In the genomic region with DNA sequence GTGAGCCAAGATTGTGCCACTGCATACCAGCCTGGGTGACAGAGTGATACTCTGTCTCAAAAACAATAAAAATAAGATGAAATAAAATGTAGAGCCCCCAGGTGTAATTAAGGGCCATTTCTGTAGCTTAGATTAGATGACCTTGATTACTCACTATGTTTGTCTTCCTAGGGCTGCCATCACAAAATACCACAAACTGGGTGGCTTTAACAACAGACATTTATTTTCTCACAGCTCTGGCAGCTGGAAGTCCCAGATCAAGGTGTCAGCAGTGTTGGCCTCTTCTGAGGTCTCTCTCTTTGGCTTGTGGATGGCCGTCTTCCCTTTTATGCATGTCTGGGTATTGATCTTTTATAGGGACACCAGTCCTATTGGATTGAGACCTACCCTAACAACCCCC, we compare ENCODE assay signal across 29 cellular contexts.
"Had no signal": no experiment of that assay in that cellular context is flagged by ENCODE, and none has a peak within 500 bp of the region (broad histone marks: within the 10 kb centered on the region; RNA-seq: fewer than 3 reads in every experiment).

No MANE protein-coding gene starts in this region.

- H3K27ac Mint-ChIP-seq: activated B cell treated with CpG ODN at 0.5 μM for 24 hours; activated CD4-positive, alpha-beta T cell treated with anti-CD3 and anti-CD28 coated beads, Interleukin-2, amount 10 ng/mL, durations not matched to agents 7 days and 5 days; activated CD8-positive, alpha-beta T cell treated with anti-CD3 and anti-CD28 coated beads for 36 hours; activated naive CD4-positive, alpha-beta T cell treated with anti-CD3 and anti-CD28 coated beads, Interleukin-2, amount 10 ng/mL, durations not matched to agents 7 days and 5 days; activated naive CD4-positive, alpha-beta T cell treated with anti-CD3 and anti-CD28 coated beads, Interleukin-2, amount 50 U/mL, for 72 hours; activated naive CD8-positive, alpha-beta T cell treated with anti-CD3 and anti-CD28 coated beads, Interleukin-2, amount 10 ng/mL, durations not matched to agents 7 days and 5 days; brain; dendritic cell treated with granulocyte-macrophage colony-stimulating factor and Interleukin-4, amounts not matched to agents 40 ng/mL and 50 ng/mL, for 4 days; endodermal cell; T-cell; T-helper 1 cell treated with Interleukin-12 subunit alpha and Interleukin-12 subunit beta and Interleukin-4 antibody, amounts not matched to agents 30 μg/mL and 1 μg/mL, for 36 hours had no signal

- H3K9me3 Mint-ChIP-seq: activated B cell treated with CpG ODN at 0.5 μM for 24 hours; activated CD4-positive, alpha-beta T cell treated with anti-CD3 and anti-CD28 coated beads, Interleukin-2, amount 10 ng/mL, durations not matched to agents 7 days and 5 days; activated CD8-positive, alpha-beta T cell treated with anti-CD3 and anti-CD28 coated beads for 36 hours; activated naive CD4-positive, alpha-beta T cell treated with anti-CD3 and anti-CD28 coated beads, Interleukin-2, amount 10 ng/mL, durations not matched to agents 7 days and 5 days; activated naive CD4-positive, alpha-beta T cell treated with anti-CD3 and anti-CD28 coated beads, Interleukin-2, amount 50 U/mL, for 72 hours; activated naive CD8-positive, alpha-beta T cell treated with anti-CD3 and anti-CD28 coated beads, Interleukin-2, amount 10 ng/mL, durations not matched to agents 7 days and 5 days; dendritic cell treated with granulocyte-macrophage colony-stimulating factor and Interleukin-4, amounts not matched to agents 40 ng/mL and 50 ng/mL, for 4 days; endodermal cell; T-cell; T-helper 1 cell treated with Interleukin-12 subunit alpha and Interleukin-12 subunit beta and Interleukin-4 antibody, amounts not matched to agents 30 μg/mL and 1 μg/mL, for 36 hours had no signal

- H3K4me3 Mint-ChIP-seq: activated B cell treated with CpG ODN at 0.5 μM for 24 hours; activated CD4-positive, alpha-beta T cell treated with anti-CD3 and anti-CD28 coated beads, Interleukin-2, amount 10 ng/mL, durations not matched to agents 7 days and 5 days; activated CD8-positive, alpha-beta T cell treated with anti-CD3 and anti-CD28 coated beads for 36 hours; activated naive CD4-positive, alpha-beta T cell treated with anti-CD3 and anti-CD28 coated beads, Interleukin-2, amount 10 ng/mL, durations not matched to agents 7 days and 5 days; activated naive CD8-positive, alpha-beta T cell treated with anti-CD3 and anti-CD28 coated beads, Interleukin-2, amount 10 ng/mL, durations not matched to agents 7 days and 5 days; brain; dendritic cell treated with granulocyte-macrophage colony-stimulating factor and Interleukin-4, amounts not matched to agents 40 ng/mL and 50 ng/mL, for 4 days; endodermal cell; T-cell; T-helper 1 cell treated with Interleukin-12 subunit alpha and Interleukin-12 subunit beta and Interleukin-4 antibody, amounts not matched to agents 30 μg/mL and 1 μg/mL, for 36 hours had no signal

- ATAC-seq: activated CD8-positive, alpha-beta T cell treated with anti-CD3 and anti-CD28 coated beads for 36 hours; activated naive CD4-positive, alpha-beta T cell treated with anti-CD3 and anti-CD28 coated beads, Interleukin-2, amount 50 U/mL, for 72 hours; esophagus mucosa; foreskin keratinocyte; gastrocnemius medialis; heart left ventricle; T-cell had no signal

- DNase-seq: activated B cell treated with CpG ODN at 0.5 μM for 24 hours; activated CD4-positive, alpha-beta T cell treated with anti-CD3 and anti-CD28 coated beads for 4 hours; activated CD4-positive, alpha-beta T cell treated with anti-CD3 and anti-CD28 coated beads, Interleukin-2, amount 10 ng/mL, durations not matched to agents 7 days and 5 days; activated CD4-positive, alpha-beta T cell treated with anti-CD3 and anti-CD28 coated beads, Interleukin-2, amount 50 U/mL, for 4 hours; activated CD4-positive, CD25-positive, alpha-beta regulatory T cell treated with anti-CD3 and anti-CD28 coated beads, Interleukin-2, amount 50 U/mL, for 72 hours; activated CD8-positive, alpha-beta memory T cell treated with anti-CD3 and anti-CD28 coated beads for 24 hours; activated CD8-positive, alpha-beta T cell treated with anti-CD3 and anti-CD28 coated beads for 36 hours; activated effector memory CD4-positive, alpha-beta T cell treated with Interleukin-2 at 50 U/mL for 16 hours; activated naive CD4-positive, alpha-beta T cell treated with anti-CD3 and anti-CD28 coated beads, Interleukin-2, amount 10 ng/mL, durations not matched to agents 7 days and 5 days; activated naive CD8-positive, alpha-beta T cell treated with anti-CD3 and anti-CD28 coated beads, Interleukin-2, amount 10 ng/mL, durations not matched to agents 7 days and 5 days; activated T-cell treated with anti-CD3 and anti-CD28 coated beads, Interleukin-2, amount 50 U/mL, for 1 hour; activated T-cell treated with anti-CD3 and anti-CD28 coated beads, Interleukin-2, amount 50 U/mL, for 48 hours; central memory CD4-positive, alpha-beta T cell; dorsolateral prefrontal cortex; effector memory CD4-positive, alpha-beta T cell; endodermal cell; foreskin keratinocyte; gastrocnemius medialis; glutamatergic neuron; heart left ventricle; SW 1271; T-cell; T-helper 9 cell; WERI-Rb-1 had no signal

- H3K36me3 Mint-ChIP-seq: brain had no signal

- H3K27me3 Mint-ChIP-seq: activated B cell treated with CpG ODN at 0.5 μM for 24 hours; activated CD4-positive, alpha-beta T cell treated with anti-CD3 and anti-CD28 coated beads, Interleukin-2, amount 10 ng/mL, durations not matched to agents 7 days and 5 days; activated CD8-positive, alpha-beta T cell treated with anti-CD3 and anti-CD28 coated beads for 36 hours; activated naive CD4-positive, alpha-beta T cell treated with anti-CD3 and anti-CD28 coated beads, Interleukin-2, amount 10 ng/mL, durations not matched to agents 7 days and 5 days; activated naive CD8-positive, alpha-beta T cell treated with anti-CD3 and anti-CD28 coated beads, Interleukin-2, amount 10 ng/mL, durations not matched to agents 7 days and 5 days; brain; dendritic cell treated with granulocyte-macrophage colony-stimulating factor and Interleukin-4, amounts not matched to agents 40 ng/mL and 50 ng/mL, for 4 days; T-cell had no signal
